ENCODE assay signal across 7 cellular contexts in the genomic region with DNA sequence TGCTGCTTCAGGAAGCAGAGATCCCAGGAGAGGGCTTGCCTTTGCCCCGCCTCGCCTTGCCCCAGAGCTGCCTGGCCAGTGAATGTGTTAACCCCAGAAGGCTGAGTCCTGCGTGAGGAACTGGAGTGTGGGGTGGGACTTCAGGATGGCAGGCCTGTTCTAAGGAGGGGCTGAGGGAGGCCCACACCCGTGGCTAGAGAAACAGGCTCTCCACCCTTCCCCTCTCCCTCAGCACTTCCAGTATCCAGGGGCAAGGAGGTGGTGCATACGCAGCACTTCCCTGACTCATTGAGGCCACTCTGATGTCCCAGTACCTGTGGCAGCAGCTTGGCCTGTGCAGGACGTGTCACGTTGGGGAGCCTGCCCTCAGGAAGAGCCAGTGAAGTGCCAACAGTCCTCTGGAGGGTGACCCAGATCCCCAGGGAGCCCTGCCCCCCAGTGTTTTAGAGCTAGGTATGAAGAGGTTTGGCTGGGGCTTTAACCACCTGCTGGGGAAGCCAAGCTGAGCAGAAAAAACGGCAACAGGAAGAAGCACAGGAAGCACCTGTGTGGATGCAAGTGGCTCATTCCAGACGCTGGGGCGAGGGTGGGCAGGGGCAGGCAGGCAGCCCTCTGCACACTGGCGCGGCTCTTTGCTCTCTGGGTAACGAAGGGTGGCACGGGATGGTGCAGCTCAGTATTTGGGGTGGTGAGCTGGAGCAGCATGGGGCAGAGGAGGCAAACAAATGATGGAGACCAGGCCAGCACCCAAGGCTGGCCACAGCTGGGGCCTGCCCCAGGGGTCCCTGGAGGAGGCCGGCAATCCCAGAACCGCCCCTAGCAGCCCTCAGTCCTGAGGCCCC. TPM values are rescaled to one million over a fixed set of nuclear protein-coding genes. Genes with fewer than 3 reads are reported as not detected.
DNase-seq lines count a peak whose midpoint lies in the region; ATAC-seq lines count a peak whose summit lies in the region.

No MANE protein-coding gene starts in this region.

- DNase-seq in Karpas-422 = peak; percentile 70
- DNase-seq in central memory CD4-positive, alpha-beta T cell = peak; percentile 62
- DNase-seq in HT-29 (ENCODE audit: low spot score) = no peak
- no peak for DNase-seq in G401 (ENCODE audit: low spot score)

- peak overlapping the region; percentile 50; the same call in 1 of the 2 replicates for H3K4me3 ChIP-seq in Karpas-422 (ENCODE audit: low read length)
- no peak overlapping the region for H3K4me3 ChIP-seq in skin epidermis

- H2AFZ ChIP-seq in Karpas-422 (ENCODE audit: low read length) = no peak overlapping the region

- in situ Hi-C loops in G401 (cut with HindIII; ENCODE audit: low sequenced_read_pairs) = no loop called here

- peak overlapping the region; percentile 88 for H3K27ac ChIP-seq in Karpas-422 (ENCODE audit: low read length)
- peak overlapping the region in 20 of 21 experiments; percentile 20 to 85 (median 51) for H3K27ac ChIP-seq in skin epidermis

- H3K79me2 ChIP-seq in Karpas-422 (ENCODE audit: low read length) = no peaks in the 10 kb centered on the region

- no peaks in the 10 kb centered on the region for H3K9me2 ChIP-seq in Karpas-422 (replicated peaks; ENCODE audit: insufficient read depth, low read length)

- H3K4me2 ChIP-seq in Karpas-422 (ENCODE audit: low read depth, low read length, poor library complexity, severe bottlenecking) = peak overlapping the region; percentile 71

- no peaks in the 10 kb centered on the region for H3K9me3 ChIP-seq in Karpas-422 (ENCODE audit: low read length)

- ATAC-seq in GM19035 (IDR thresholded peaks at IDR 0.05; ENCODE audit: unreplicated experiment) (peak; percentile 43), GM18867 (IDR thresholded peaks at IDR 0.05; ENCODE audit: unreplicated experiment) (no peak)

- H4K20me1 ChIP-seq in Karpas-422 (ENCODE audit: insufficient read depth, low read depth, low read length) = no peaks in the 10 kb centered on the region

- H3K4me1 ChIP-seq in Karpas-422 (ENCODE audit: low read length) = peaks cover 44% of the 10 kb centered on the region

- H3K36me3 ChIP-seq in Karpas-422 (ENCODE audit: insufficient read depth, low read length) = no peaks in the 10 kb centered on the region

- H3K27me3 ChIP-seq in Karpas-422 (ENCODE audit: low read length) = no peaks in the 10 kb centered on the region

- H3K9ac ChIP-seq in Karpas-422 (ENCODE audit: low read length) = peak overlapping the region; percentile 69

RNA-seq across cellular contexts. Expression of a gene that starts 14.7 kb away (rescaled TPM):
- 29.5 and 36.0 TPM in 2 replicates for total RNA-seq in Karpas-422 (2014; rRNA removed; shearing (Covaris generic); ENCODE audit: low replicate concordance)
- total RNA-seq in HT-29 (2014; rRNA removed; shearing (Covaris generic)) = 28.3 and 36.4 TPM in 2 replicates
- 32.4 and 37.3 TPM in 2 replicates for total RNA-seq in G401 (2014; rRNA removed; shearing (Covaris generic))

RNA-seq across cellular contexts. Expression of a gene that starts 19.0 kb away (rescaled TPM):
- 1.3 and 2.9 TPM in 2 replicates for total RNA-seq in Karpas-422 (2014; rRNA removed; shearing (Covaris generic); ENCODE audit: low replicate concordance)
- total RNA-seq in HT-29 (2014; rRNA removed; shearing (Covaris generic)) = 22.8 and 23.8 TPM in 2 replicates
- total RNA-seq in G401 (2014; rRNA removed; shearing (Covaris generic)) = 4.1 and 11.5 TPM in 2 replicates

Comparison
In these comparisons a context has a peak if more than half of its experiments do, and no peak if none do; other contexts are left out.
1. DNase-seq: peak in Karpas-422 (single experiment) and central memory CD4-positive, alpha-beta T cell (single experiment); none in HT-29 (single experiment) and G401 (single experiment).